Comparison of ENCODE assay signal across 21 cellular contexts in the genomic region with DNA sequence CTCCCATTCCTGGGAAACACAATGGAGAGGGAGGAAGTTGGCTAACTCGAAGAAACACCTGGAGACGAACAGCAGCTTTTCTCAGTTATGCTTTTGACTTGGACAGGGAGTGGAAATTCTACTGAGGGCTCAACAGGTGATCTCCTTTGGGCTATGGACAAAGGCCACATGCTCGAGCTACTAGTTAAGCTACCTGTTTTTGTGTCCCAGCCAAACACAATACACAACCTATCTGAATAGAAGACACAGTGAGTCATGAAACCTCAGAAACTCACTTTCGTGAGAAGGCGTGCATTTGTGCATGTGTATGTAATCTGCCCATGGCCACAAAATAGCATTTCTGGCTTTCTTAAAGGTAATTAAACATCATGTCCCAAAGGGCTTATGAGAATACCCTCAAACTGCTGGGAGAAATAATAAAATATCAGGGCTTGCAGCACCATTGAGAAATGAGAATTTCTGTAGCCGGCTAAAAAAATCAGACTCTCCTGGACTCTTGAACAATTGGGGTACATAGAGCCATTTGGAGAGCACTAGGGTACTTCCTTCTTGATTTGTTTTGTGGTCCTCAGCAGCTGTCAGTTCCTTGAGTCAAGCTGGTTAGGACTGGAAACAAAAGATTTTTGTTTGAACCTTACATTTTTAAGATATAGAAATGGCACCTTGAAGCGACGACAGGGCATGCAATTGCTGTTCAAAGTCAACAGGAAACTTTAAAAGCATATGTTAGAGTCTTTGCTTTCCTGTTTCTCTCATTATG.
DNase-seq lines count a peak whose midpoint lies in the region; ATAC-seq, FAIRE-seq and TF ChIP-seq lines count a peak whose summit lies in the region.
"Had no signal": no experiment of that assay in that cellular context is flagged by ENCODE, and none has a peak within 500 bp of the region (broad histone marks: within the 10 kb centered on the region; RNA-seq: fewer than 3 reads in every experiment).

No MANE protein-coding gene starts in this region.

- no peak overlapping the region for H3K27ac Mint-ChIP-seq in activated CD4-positive, alpha-beta T cell treated with anti-CD3 and anti-CD28 coated beads for 36 hours
- no peak overlapping the region for H3K27ac Mint-ChIP-seq in stimulated activated effector memory CD8-positive, alpha-beta T cell treated with anti-CD3 and anti-CD28 coated beads, Interleukin-12 subunit alpha, Interleukin-12 subunit beta, amount 100 ng/mL, for 72 hours
- H3K27ac Mint-ChIP-seq: type B pancreatic cell had no signal

- no peak for TF ChIP-seq CTCF in PC-3 (conservative IDR thresholded peaks at IDR 0.05; ENCODE audit: low read depth, low read length)
- no peak for TF ChIP-seq CTCF in bronchial epithelial cell (IDR thresholded peaks at IDR 0.05; ENCODE audit: insufficient read depth, low read length, severe bottlenecking)
- TF ChIP-seq CTCF in GM13976 (IDR thresholded peaks at IDR 0.05; ENCODE audit: borderline replicate concordance, control extremely low read depth, extremely low read depth, insufficient read depth, missing control alignments) = no peak
- no peak for TF ChIP-seq CTCF in tibial artery (IDR thresholded peaks at IDR 0.05)

- peaks cover 23% of the 10 kb centered on the region for H3K4me1 ChIP-seq in PC-3 (ENCODE audit: insufficient read depth, low read length)
- H3K4me1 ChIP-seq in tibial artery = no peaks in the 10 kb centered on the region

- peak overlapping the region; percentile 72 for H3K9ac ChIP-seq in PC-3 (ENCODE audit: low read length)

- H3K9me2 ChIP-seq in PC-3 (replicated peaks; ENCODE audit: low read length) = no peaks in the 10 kb centered on the region; the same call in 1 of the 2 replicates

- CTCF ChIA-PET in activated CD4-positive, alpha-beta T cell treated with anti-CD3 and anti-CD28 coated beads for 36 hours (lab: Charles Lee) = no interaction called here
- CTCF ChIA-PET in PC-3 (lab: Charles Lee) = interaction anchor here (0.5 to 1.0 kb wide), 4 partner anchors 19 to 1245 kb away, joined by 3 to 8 read pairs (median 6); no protein-coding TSS in a partner anchor

- H3K27ac ChIP-seq in PC-3 (ENCODE audit: low read length) (peak overlapping the region; percentile 86), tibial artery (no peak overlapping the region)
- H3K27ac ChIP-seq: heart left ventricle, WERI-Rb-1 had no signal

- no peak overlapping the region for H3K4me3 Mint-ChIP-seq in activated CD4-positive, alpha-beta T cell treated with anti-CD3 and anti-CD28 coated beads for 36 hours
- no peak overlapping the region for H3K4me3 Mint-ChIP-seq in stimulated activated effector memory CD8-positive, alpha-beta T cell treated with anti-CD3 and anti-CD28 coated beads, Interleukin-12 subunit alpha, Interleukin-12 subunit beta, amount 100 ng/mL, for 72 hours
- H3K4me3 Mint-ChIP-seq: H9, type B pancreatic cell had no signal

- no TSS peak for BruUV-seq in PC-3 (replicated peaks; lab: Mats Ljungman, UMichigan)

- H3K9me3 Mint-ChIP-seq in activated CD4-positive, alpha-beta T cell treated with anti-CD3 and anti-CD28 coated beads for 36 hours (ENCODE audit: low read depth) = no peaks in the 10 kb centered on the region
- no peaks in the 10 kb centered on the region for H3K9me3 Mint-ChIP-seq in stimulated activated effector memory CD8-positive, alpha-beta T cell treated with anti-CD3 and anti-CD28 coated beads, Interleukin-12 subunit alpha, Interleukin-12 subunit beta, amount 100 ng/mL, for 72 hours
- H3K9me3 Mint-ChIP-seq: H9, type B pancreatic cell had no signal

- in situ Hi-C loops in GM13976 (cut with MboI; ENCODE audit: low sequenced_read_pairs, unreplicated experiment) = no loop called here

- H3K27me3 Mint-ChIP-seq in activated CD4-positive, alpha-beta T cell treated with anti-CD3 and anti-CD28 coated beads for 36 hours = peaks cover 9% of the 10 kb centered on the region

- FAIRE-seq in bronchial epithelial cell (lab: Jason Lieb, UNC) = peak; percentile 88
- FAIRE-seq: A204.1 had no signal

- H3K79me2 ChIP-seq in PC-3 (ENCODE audit: low read length) = no peaks in the 10 kb centered on the region

- DNase-seq in activated CD4-positive, alpha-beta T cell treated with anti-CD3 and anti-CD28 coated beads for 36 hours = peak; percentile 9
- no peak for DNase-seq in activated CD4-positive, alpha-beta T cell treated with anti-CD3 and anti-CD28 coated beads, Interleukin-2, amount 50 U/mL, for 4 hours
- DNase-seq in PC-3 (peak; percentile 100), bronchial epithelial cell (ENCODE audit: low read depth) (peak; percentile 96), GM13976 (ENCODE audit: low spot score) (no peak), tibial artery (no peak)
- DNase-seq in stimulated activated effector memory CD8-positive, alpha-beta T cell treated with anti-CD3 and anti-CD28 coated beads, Interleukin-12 subunit alpha, Interleukin-12 subunit beta, amount 100 ng/mL, for 72 hours (ENCODE audit: low spot score in 2 of 2) = no peak
- DNase-seq: activated effector memory CD4-positive, alpha-beta T cell treated with Interleukin-2 at 50 U/mL for 16 hours; aorta; C1 segment of cervical spinal cord; cortex of kidney; H9; heart left ventricle; islet precursor cell; NCI-H524 treated with DMSO at 0.1 percent for 48 hours; stimulated activated naive CD8-positive, alpha-beta T cell treated with anti-CD3 and anti-CD28 coated beads, Interleukin-15, Interleukin-2, amounts not matched to agents 100 U/mL and 50 U/mL, for 24 hours; SW 1271; WERI-Rb-1 had no signal

- no peaks in the 10 kb centered on the region for H3K36me3 ChIP-seq in PC-3 (ENCODE audit: low read depth, low read length)
- H3K36me3 ChIP-seq in bronchial epithelial cell (ENCODE audit: control insufficient read depth, insufficient read depth, low read length) = no peaks in the 10 kb centered on the region
- no peaks in the 10 kb centered on the region for H3K36me3 ChIP-seq in tibial artery
- H3K36me3 ChIP-seq: heart left ventricle, WERI-Rb-1 had no signal

- POLR2A ChIA-PET in activated CD4-positive, alpha-beta T cell treated with anti-CD3 and anti-CD28 coated beads for 36 hours (lab: Charles Lee) = no interaction called here
- POLR2A ChIA-PET in PC-3 (lab: Charles Lee; ENCODE audit: unreplicated experiment) = interaction anchor here (0.9 kb wide), 1 partner anchor 36 kb away, joined by 15 read pairs; no protein-coding TSS in a partner anchor

- H3K27me3 ChIP-seq in PC-3 (ENCODE audit: low read length) = no peaks in the 10 kb centered on the region
- no peaks in the 10 kb centered on the region for H3K27me3 ChIP-seq in bronchial epithelial cell (ENCODE audit: control insufficient read depth, insufficient read depth, low read length)
- H3K27me3 ChIP-seq in tibial artery = no peaks in the 10 kb centered on the region
- H3K27me3 ChIP-seq: heart left ventricle had no signal

- H3F3A ChIP-seq in PC-3 (ENCODE audit: low read length, unreplicated experiment) = peaks cover 4% of the 10 kb centered on the region

- H3K4me3 ChIP-seq in PC-3 (ENCODE audit: low read length) (no peak overlapping the region; the same call in 1 of the 2 replicates), bronchial epithelial cell (ENCODE audit: low read depth, low read length) (no peak overlapping the region), tibial artery (no peak overlapping the region)
- H3K4me3 ChIP-seq: heart left ventricle had no signal

- no peaks in the 10 kb centered on the region for H3K36me3 Mint-ChIP-seq in activated CD4-positive, alpha-beta T cell treated with anti-CD3 and anti-CD28 coated beads for 36 hours (ENCODE audit: low read depth)
- H3K36me3 Mint-ChIP-seq in stimulated activated effector memory CD8-positive, alpha-beta T cell treated with anti-CD3 and anti-CD28 coated beads, Interleukin-12 subunit alpha, Interleukin-12 subunit beta, amount 100 ng/mL, for 72 hours = no peaks in the 10 kb centered on the region

- ATAC-seq in activated CD4-positive, alpha-beta T cell treated with anti-CD3 and anti-CD28 coated beads for 36 hours = peak; percentile 42
- ATAC-seq in PC-3 (peak; percentile 83), GM18858 (IDR thresholded peaks at IDR 0.05; ENCODE audit: unreplicated experiment) (no peak)
- ATAC-seq in stimulated activated effector memory CD8-positive, alpha-beta T cell treated with anti-CD3 and anti-CD28 coated beads, Interleukin-12 subunit alpha, Interleukin-12 subunit beta, amount 100 ng/mL, for 72 hours = peak; percentile 84
- ATAC-seq: heart left ventricle; stimulated activated naive CD8-positive, alpha-beta T cell treated with anti-CD3 and anti-CD28 coated beads, Interleukin-15, Interleukin-2, amounts not matched to agents 100 U/mL and 50 U/mL, for 24 hours had no signal

- H3K4me1 Mint-ChIP-seq in activated CD4-positive, alpha-beta T cell treated with anti-CD3 and anti-CD28 coated beads for 36 hours = no peaks in the 10 kb centered on the region
- no peaks in the 10 kb centered on the region for H3K4me1 Mint-ChIP-seq in stimulated activated effector memory CD8-positive, alpha-beta T cell treated with anti-CD3 and anti-CD28 coated beads, Interleukin-12 subunit alpha, Interleukin-12 subunit beta, amount 100 ng/mL, for 72 hours

- intact Hi-C loops in activated CD4-positive, alpha-beta T cell treated with anti-CD3 and anti-CD28 coated beads for 36 hours (cut with DNase I, micrococcal nuclease) = no loop called here
- intact Hi-C loops in PC-3 (cut with micrococcal nuclease) (loop anchor here (5.0 kb wide), 1 partner anchor 814 kb away; no protein-coding TSS in a partner anchor), tibial artery (cut with DNase I; ENCODE audit: low total_unique reads) (no loop called here)

- H4K20me1 ChIP-seq in PC-3 (ENCODE audit: low read length) = no peaks in the 10 kb centered on the region

- H3K4me2 ChIP-seq in PC-3 (ENCODE audit: low read length) = peak overlapping the region; percentile 27

- H3K9me3 ChIP-seq in PC-3 (ENCODE audit: low read length) = no peaks in the 10 kb centered on the region
- no peaks in the 10 kb centered on the region for H3K9me3 ChIP-seq in tibial artery
- H3K9me3 ChIP-seq: heart left ventricle had no signal

- peak overlapping the region; percentile 6 for H2AFZ ChIP-seq in PC-3 (ENCODE audit: low read length)

Comparison
In these comparisons a context has a peak if more than half of its experiments do, and no peak if none do; other contexts are left out.
1. DNase-seq: peak in activated CD4-positive, alpha-beta T cell treated with anti-CD3 and anti-CD28 coated beads for 36 hours (single experiment), PC-3 (single experiment) and bronchial epithelial cell (single experiment); none in activated CD4-positive, alpha-beta T cell treated with anti-CD3 and anti-CD28 coated beads, Interleukin-2, amount 50 U/mL, for 4 hours (0 of 2), stimulated activated effector memory CD8-positive, alpha-beta T cell treated with anti-CD3 and anti-CD28 coated beads, Interleukin-12 subunit alpha, Interleukin-12 subunit beta, amount 100 ng/mL, for 72 hours (0 of 2), GM13976 (single experiment) and tibial artery (0 of 2).